9 cellular contexts compared by ENCODE assay signal in genomic region chr14:64971452-64971889, GRCh38. TPM values are rescaled to one million over a fixed set of nuclear protein-coding genes. Genes with fewer than 3 reads are reported as not detected.
DNase-seq lines count a peak whose midpoint lies in the region; ATAC-seq and TF ChIP-seq lines count a peak whose summit lies in the region.
"Had no signal": no experiment of that assay in that cellular context is flagged by ENCODE, and none has a peak within 500 bp of the region (broad histone marks: within the 10 kb centered on the region; RNA-seq: fewer than 3 reads in every experiment).

No MANE protein-coding gene starts in this region.

- H2BK15ac ChIP-seq in mesendoderm (replicated peaks; ENCODE audit: low read depth): no peak overlapping the region

- H3K4ac ChIP-seq in mesendoderm (ENCODE audit: low read depth, low read length): peak overlapping the region; percentile 92

- H3K4me1 Mint-ChIP-seq in activated T-cell treated with anti-CD3 and anti-CD28 coated beads, Interleukin-2, amount 50 U/mL, for 4 hours (ENCODE audit: low read depth): peaks cover 8% of the 10 kb centered on the region

- peak overlapping the region; percentile 88 for H3K56ac ChIP-seq in mesendoderm (ENCODE audit: low read length)

- CTCF ChIA-PET in RWPE1 (lab: Yijun Ruan, JAX): interaction anchor here (0.7 kb wide), 2 partner anchors 55 to 62 kb away, joined by 3 to 4 read pairs; no protein-coding TSS in a partner anchor

- POLR2A ChIA-PET in RWPE1 (lab: Yijun Ruan, JAX; ENCODE audit: low non-redundant PET): no interaction called here

- H3K9ac ChIP-seq in mesendoderm (ENCODE audit: low read length): peak overlapping the region; percentile 78

- peak overlapping the region; percentile 65 for H3K4me3 ChIP-seq in brain microvascular endothelial cell (ENCODE audit: low read depth, low read length)
- H3K4me3 ChIP-seq in mesendoderm (ENCODE audit: low read length): peak overlapping the region; percentile 61
- H3K4me3 ChIP-seq in upper lobe of left lung: peak overlapping the region; percentile 58 to 85 (median 72)

- peak overlapping the region; percentile 78 for H2BK120ac ChIP-seq in mesendoderm (ENCODE audit: low read depth, low read length)

- H3K27ac ChIP-seq in brain microvascular endothelial cell (no peak overlapping the region), mesendoderm (ENCODE audit: low read depth, low read length) (peak overlapping the region; percentile 19), upper lobe of left lung (peak overlapping the region in 1 of 4 donors; percentile 76), RWPE1 (no peak overlapping the region)

- H3K79me1 ChIP-seq in mesendoderm (ENCODE audit: low read length): peaks cover 20% of the 10 kb centered on the region

- no peaks in the 10 kb centered on the region for H3K9me3 Mint-ChIP-seq in activated T-cell treated with anti-CD3 and anti-CD28 coated beads, Interleukin-2, amount 50 U/mL, for 4 hours

- DNase-seq in activated T-cell treated with anti-CD3 and anti-CD28 coated beads, Interleukin-2, amount 50 U/mL, for 4 hours: no peak
- DNase-seq in activated T-cell treated with anti-CD3 and anti-CD28 coated beads, Interleukin-2, amount 50 U/mL, for 48 hours: no peak
- DNase-seq in brain microvascular endothelial cell: no peak
- DNase-seq in mesendoderm: no peak
- no peak for DNase-seq in upper lobe of left lung
- no peak for DNase-seq in GM13977 (ENCODE audit: low spot score)
- DNase-seq in A172 (ENCODE audit: low spot score): no peak
- DNase-seq in RWPE1 (ENCODE audit: low spot score): no peak

- H3K27me3 Mint-ChIP-seq in activated T-cell treated with anti-CD3 and anti-CD28 coated beads, Interleukin-2, amount 50 U/mL, for 4 hours (ENCODE audit: low read depth): no peaks in the 10 kb centered on the region

- no peaks in the 10 kb centered on the region for H3K36me3 ChIP-seq in brain microvascular endothelial cell (replicated peaks)
- H3K36me3 ChIP-seq in mesendoderm (ENCODE audit: control insufficient read depth, insufficient read depth, low read length): no peaks in the 10 kb centered on the region
- H3K36me3 ChIP-seq in upper lobe of left lung: no peaks in the 10 kb centered on the region

- TF ChIP-seq CTCF in brain microvascular endothelial cell (IDR thresholded peaks at IDR 0.05; ENCODE audit: low read depth, low read length, missing control alignments) (no peak), upper lobe of left lung (IDR thresholded peaks at IDR 0.05) (no peak), GM13977 (IDR thresholded peaks at IDR 0.05; ENCODE audit: extremely low read depth, insufficient read depth, missing control alignments) (no peak), RWPE1 (conservative IDR thresholded peaks at IDR 0.05; ENCODE audit: low read depth) (no peak)

- peak in 1 of 2 donors; percentile 1 for ATAC-seq in activated T-cell treated with anti-CD3 and anti-CD28 coated beads, Interleukin-2, amount 50 U/mL, for 4 hours
- peak in 1 of 2 donors; percentile 5 for ATAC-seq in upper lobe of left lung (ENCODE audit: low FRiP score in 2 of 2)

- no peak for TF ChIP-seq EP300 in upper lobe of left lung (IDR thresholded peaks at IDR 0.05)

- peak overlapping the region; percentile 77 for H3K4me3 Mint-ChIP-seq in activated T-cell treated with anti-CD3 and anti-CD28 coated beads, Interleukin-2, amount 50 U/mL, for 4 hours

- H3K4me2 ChIP-seq in mesendoderm (ENCODE audit: low read length): peak overlapping the region; percentile 46

- peak overlapping the region; percentile 12 for H2BK5ac ChIP-seq in mesendoderm (ENCODE audit: low read length)

- H4K8ac ChIP-seq in mesendoderm (ENCODE audit: low read depth, low read length): no peak overlapping the region

- H4K5ac ChIP-seq in mesendoderm (ENCODE audit: low read length): no peak overlapping the region

- no peak for TF ChIP-seq POLR2A in upper lobe of left lung (IDR thresholded peaks at IDR 0.05)

- H3K18ac ChIP-seq in mesendoderm (ENCODE audit: low read length): peak overlapping the region; percentile 93

- no peaks in the 10 kb centered on the region for H3K36me3 Mint-ChIP-seq in activated T-cell treated with anti-CD3 and anti-CD28 coated beads, Interleukin-2, amount 50 U/mL, for 4 hours (ENCODE audit: insufficient read depth)

- no CpG with 5 or more reads among the region's 27 CpGs for WGBS in mesendoderm (ENCODE audit: extremely low coverage, insufficient coverage, low lambda C conversion rate)
- 9 to 10% methylated on average over 12 to 26 of the region's 27 CpGs for WGBS in upper lobe of left lung, 2 donors

- H3K27me3 ChIP-seq in brain microvascular endothelial cell (replicated peaks) (no peaks in the 10 kb centered on the region), mesendoderm (ENCODE audit: insufficient read depth, low read length, poor library complexity) (no peaks in the 10 kb centered on the region), upper lobe of left lung (no peaks in the 10 kb centered on the region)

- H3K23ac ChIP-seq in mesendoderm (ENCODE audit: low read length): peak overlapping the region; percentile 39

- H3K79me2 ChIP-seq in mesendoderm (ENCODE audit: control insufficient read depth, insufficient read depth, low read length): peaks cover 41% of the 10 kb centered on the region

- H3K4me1 ChIP-seq in mesendoderm (ENCODE audit: control insufficient read depth, low read depth, low read length): peaks cover 24% of the 10 kb centered on the region
- H3K4me1 ChIP-seq in upper lobe of left lung: peaks cover 9 to 26% (median 17%) of the 10 kb centered on the region in 4 donors

- no peaks in the 10 kb centered on the region for H3K9me3 ChIP-seq in upper lobe of left lung

- H2AK5ac ChIP-seq in mesendoderm (ENCODE audit: low read length): no peak overlapping the region

- in situ Hi-C loops in brain microvascular endothelial cell (cut with HindIII; ENCODE audit: low pct_ligation_motif_present, low sequenced_read_pairs) (no loop called here), GM13977 (cut with MboI; ENCODE audit: low pct_unique_long_range_greater_than_20kb, low sequenced_read_pairs, unreplicated experiment) (no loop called here)

RNA-seq across cellular contexts. Expression of gene RAB15, which starts 0.7 kb away (rescaled TPM):
- 1 to 10 TPM; 2.7 to 3.7 (median 3.5) TPM for total RNA-seq in activated T-cell treated with anti-CD3 and anti-CD28 coated beads, Interleukin-2, amount 50 U/mL, for 4 hours
- polyA plus RNA-seq in mesendoderm (2013, experiment 1 of 2): 42.6 TPM
- polyA plus RNA-seq in mesendoderm (2013, experiment 2 of 2): 42.7 TPM
- total RNA-seq in upper lobe of left lung: 10 to 100 TPM; 16.8 to 39.8 (median 22.8) TPM
- 42.3 and 45.8 TPM in 2 replicates for total RNA-seq in A172 (2014; rRNA removed; shearing (Covaris generic))

RNA-seq across cellular contexts. Expression of gene FNTB, which starts 15.2 kb away (rescaled TPM):
- total RNA-seq in activated T-cell treated with anti-CD3 and anti-CD28 coated beads, Interleukin-2, amount 50 U/mL, for 4 hours: 10 to 100 TPM in 2 of 3 donors, 1 to 10 TPM in 1; 9.4 to 11.7 (median 10.9) TPM
- polyA plus RNA-seq in mesendoderm (2013, experiment 1 of 2): 12.8 TPM
- polyA plus RNA-seq in mesendoderm (2013, experiment 2 of 2): 12.3 TPM
- total RNA-seq in upper lobe of left lung: 10 to 100 TPM in 5 of 6 donors, 1 to 10 TPM in 1; 9.5 to 30.1 (median 16.0) TPM
- 7.4 and 9.0 TPM in 2 replicates for total RNA-seq in A172 (2014; rRNA removed; shearing (Covaris generic))

RNA-seq across cellular contexts. Expression of gene GPX2, which starts 28.9 kb away (rescaled TPM):
- under 1 TPM in 1 of 3 donors, not detected in 2; 0.22 TPM for total RNA-seq in activated T-cell treated with anti-CD3 and anti-CD28 coated beads, Interleukin-2, amount 50 U/mL, for 4 hours
- polyA plus RNA-seq in mesendoderm (2013, experiment 1 of 2): 1.2 TPM
- 1.1 TPM for polyA plus RNA-seq in mesendoderm (2013, experiment 2 of 2)
- total RNA-seq in upper lobe of left lung: 1 to 10 TPM in 5 of 6 donors, under 1 TPM in 1; 0.91 to 9.5 (median 2.2) TPM
- total RNA-seq in A172 (2014; rRNA removed; shearing (Covaris generic)): not detected in 2 replicates
- total RNA-seq: Daoy had no signal

RNA-seq across cellular contexts. Expression of gene CHURC1, which starts 57.2 kb away (rescaled TPM):
- 10 to 100 TPM; 48.3 to 55.8 (median 49.3) TPM for total RNA-seq in activated T-cell treated with anti-CD3 and anti-CD28 coated beads, Interleukin-2, amount 50 U/mL, for 4 hours
- polyA plus RNA-seq in mesendoderm (2013, experiment 1 of 2): 72.3 TPM
- polyA plus RNA-seq in mesendoderm (2013, experiment 2 of 2): 79.8 TPM
- 10 to 100 TPM; 18.3 to 99.6 (median 49.2) TPM for total RNA-seq in upper lobe of left lung
- total RNA-seq in A172 (2014; rRNA removed; shearing (Covaris generic)): 31.0 and 32.6 TPM in 2 replicates
